ENCODE assay signal across 1 cellular context in genomic region chr6:148082044-148082443, GRCh38.
TF ChIP-seq lines count a peak whose summit lies in the region.

No MANE protein-coding gene starts in this region.

TF ChIP-seq in HepG2, 621 proteins besides CTCF, POLR2A, EP300 and RAD21 (continued from another document):
- TF ChIP-seq ZNF407 (CRISPR knock-in tag; IDR thresholded peaks at IDR 0.05; ENCODE audit: not compliant biosample characterization), result no peak
- TF ChIP-seq SALL2 (CRISPR knock-in tag; IDR thresholded peaks at IDR 0.05), result no peak
- no peak for TF ChIP-seq ARNT2 (CRISPR knock-in tag; IDR thresholded peaks at IDR 0.05; ENCODE audit: low read depth)
- TF ChIP-seq XRCC5 (optimal IDR thresholded peaks at IDR 0.05; ENCODE audit: low read length), result no peak
- TF ChIP-seq PBX2 (CRISPR knock-in tag; IDR thresholded peaks at IDR 0.05), result no peak
- TF ChIP-seq ZNF709 (CRISPR knock-in tag; IDR thresholded peaks at IDR 0.05), result no peak
- TF ChIP-seq TMF1 (CRISPR knock-in tag; IDR thresholded peaks at IDR 0.05; ENCODE audit: low read depth), result no peak
- no peak for TF ChIP-seq ZSCAN29 (CRISPR knock-in tag; conservative IDR thresholded peaks at IDR 0.05)
- no peak for TF ChIP-seq NR3C1 (CRISPR knock-in tag; IDR thresholded peaks at IDR 0.05)
- TF ChIP-seq CEBPZ (IDR thresholded peaks at IDR 0.05; ENCODE audit: low read length), result no peak
- no peak for TF ChIP-seq FOXP1 (IDR thresholded peaks at IDR 0.05)
- no peak for TF ChIP-seq FOXP1 (CRISPR knock-in tag; IDR thresholded peaks at IDR 0.05)
- TF ChIP-seq SMC3 (IDR thresholded peaks at IDR 0.05; ENCODE audit: low read length), result no peak
- no peak for TF ChIP-seq DR1 (CRISPR knock-in tag; IDR thresholded peaks at IDR 0.05)
- TF ChIP-seq TOE1 (CRISPR knock-in tag; IDR thresholded peaks at IDR 0.05), result no peak
- TF ChIP-seq FOXA1 (IDR thresholded peaks at IDR 0.05), result no peak
- TF ChIP-seq FOXA1 (CRISPR knock-in tag; IDR thresholded peaks at IDR 0.05), result no peak
